ENCODE assay signal across 9 cellular contexts in genomic region chr17:2854662-2855061, GRCh38. TPM values are rescaled to one million over a fixed set of nuclear protein-coding genes. Genes with fewer than 3 reads are reported as not detected.
DNase-seq lines count a peak whose midpoint lies in the region; ATAC-seq and TF ChIP-seq lines count a peak whose summit lies in the region.
"Had no signal": no experiment of that assay in that cellular context is flagged by ENCODE, and none has a peak within 500 bp of the region (broad histone marks: within the 10 kb centered on the region; RNA-seq: fewer than 3 reads in every experiment).

No MANE protein-coding gene starts in this region.

- ATAC-seq in activated CD8-positive, alpha-beta memory T cell treated with anti-CD3 and anti-CD28 coated beads, Interleukin-2, amount 10 ng/mL, durations not matched to agents 7 days and 5 days, result no peak
- no peak for ATAC-seq in HG03108 (IDR thresholded peaks at IDR 0.05; ENCODE audit: unreplicated experiment)
- no peak for ATAC-seq in HG03571 (IDR thresholded peaks at IDR 0.05; ENCODE audit: unreplicated experiment)

- no peaks in the 10 kb centered on the region for H3K9me3 Mint-ChIP-seq in activated CD8-positive, alpha-beta memory T cell treated with anti-CD3 and anti-CD28 coated beads, Interleukin-2, amount 10 ng/mL, durations not matched to agents 7 days and 5 days (ENCODE audit: low read depth)

- peak overlapping the region; percentile 67 for H3K4me3 Mint-ChIP-seq in activated CD8-positive, alpha-beta memory T cell treated with anti-CD3 and anti-CD28 coated beads, Interleukin-2, amount 10 ng/mL, durations not matched to agents 7 days and 5 days

- H3K4me3 ChIP-seq in astrocyte of the spinal cord (ENCODE audit: low read depth, low read length), result peak overlapping the region; percentile 42
- H3K4me3 ChIP-seq in tibial nerve, result peak overlapping the region in 3 of 4 donors; percentile 45 to 74 (median 45)

- peaks cover 0 to 31% (median 14%) of the 10 kb centered on the region in 4 donors for H3K4me1 ChIP-seq in tibial nerve

- H3K27ac Mint-ChIP-seq in activated CD8-positive, alpha-beta memory T cell treated with anti-CD3 and anti-CD28 coated beads, Interleukin-2, amount 10 ng/mL, durations not matched to agents 7 days and 5 days, result no peak overlapping the region

- no peaks in the 10 kb centered on the region for H3K36me3 ChIP-seq in tibial nerve

- 5 to 9% methylated on average over 7 of the region's 7 CpGs for WGBS in tibial nerve, 2 donors

- H3K27me3 ChIP-seq in tibial nerve, result peaks cover 0 to 30% of the 10 kb centered on the region in 2 donors

- no peak overlapping the region for H3K27ac ChIP-seq in tibial nerve

- H3K36me3 Mint-ChIP-seq in activated CD8-positive, alpha-beta memory T cell treated with anti-CD3 and anti-CD28 coated beads, Interleukin-2, amount 10 ng/mL, durations not matched to agents 7 days and 5 days, result no peaks in the 10 kb centered on the region

- H3K4me1 Mint-ChIP-seq in activated CD8-positive, alpha-beta memory T cell treated with anti-CD3 and anti-CD28 coated beads, Interleukin-2, amount 10 ng/mL, durations not matched to agents 7 days and 5 days, result peaks cover 11% of the 10 kb centered on the region

- H3K27me3 Mint-ChIP-seq in activated CD8-positive, alpha-beta memory T cell treated with anti-CD3 and anti-CD28 coated beads, Interleukin-2, amount 10 ng/mL, durations not matched to agents 7 days and 5 days, result peaks cover 51% of the 10 kb centered on the region

- TF ChIP-seq POLR2A in tibial nerve (IDR thresholded peaks at IDR 0.05), result no peak

- no peak for DNase-seq in activated CD8-positive, alpha-beta memory T cell treated with anti-CD3 and anti-CD28 coated beads, Interleukin-2, amount 10 ng/mL, durations not matched to agents 7 days and 5 days
- DNase-seq in activated CD8-positive, alpha-beta memory T cell treated with anti-CD3 and anti-CD28 coated beads for 24 hours, result no peak
- DNase-seq in astrocyte of the spinal cord (ENCODE audit: low read depth, low spot score), result no peak
- peak; percentile 44 for DNase-seq in left kidney (ENCODE audit: low read depth, low spot score)
- no peak for DNase-seq in tibial nerve (ENCODE audit: low spot score in 2 of 2)
- no peak for DNase-seq in DMS114 treated with DMSO at 0.1 percent for 48 hours (lab: John Stamatoyannopoulos, UW; ENCODE audit: unreplicated experiment)
- DNase-seq: SW 1271 had no signal

- in situ Hi-C loops in astrocyte of the spinal cord (cut with HindIII; ENCODE audit: low sequenced_read_pairs), result no loop called here

- TF ChIP-seq CTCF in astrocyte of the spinal cord (IDR thresholded peaks at IDR 0.05; ENCODE audit: low read depth, low read length) (no peak), tibial nerve (IDR thresholded peaks at IDR 0.05) (no peak)

- TF ChIP-seq EP300 in tibial nerve (IDR thresholded peaks at IDR 0.05), result no peak

- CTCF ChIA-PET in activated CD8-positive, alpha-beta memory T cell treated with anti-CD3 and anti-CD28 coated beads, Interleukin-2, amount 10 ng/mL, durations not matched to agents 7 days and 5 days (lab: Charles Lee), result no interaction called here

- H3K9me3 ChIP-seq in tibial nerve, result no peaks in the 10 kb centered on the region

RNA-seq across cellular contexts. Expression of gene RAP1GAP2, which starts 58.4 kb away (rescaled TPM):
- total RNA-seq in activated CD8-positive, alpha-beta memory T cell treated with anti-CD3 and anti-CD28 coated beads, Interleukin-2, amount 10 ng/mL, durations not matched to agents 7 days and 5 days, result 10 to 100 TPM in 1 of 2 experiments, 1 to 10 TPM in 1; 6.5 to 26.2 TPM
- total RNA-seq in tibial nerve, result 10 to 100 TPM in 2 of 4 donors, 1 to 10 TPM in 2; 5.4 to 18.2 (median 11.9) TPM
